12 cellular contexts compared by ENCODE assay signal in genomic region chr10:86945361-86946214, GRCh38. TPM values are rescaled to one million over a fixed set of nuclear protein-coding genes. Genes with fewer than 3 reads are reported as not detected.
DNase-seq lines count a peak whose midpoint lies in the region; ATAC-seq, FAIRE-seq and TF ChIP-seq lines count a peak whose summit lies in the region.
"Had no signal": no experiment of that assay in that cellular context is flagged by ENCODE, and none has a peak within 500 bp of the region (broad histone marks: within the 10 kb centered on the region; RNA-seq: fewer than 3 reads in every experiment).

No MANE protein-coding gene starts in this region.

- intact Hi-C loops in aorta (cut with DNase I), result no loop called here

- no peak for ATAC-seq in left lobe of liver
- peak; percentile 57 for ATAC-seq in aorta (ENCODE audit: low FRiP score)
- ATAC-seq in stimulated activated memory B cell treated with anti-CD40 and anti-IgM and Interleukin-4, amounts not matched to agents 10 μg/mL and 1 μg/mL and 100 μg/mL, for 72 hours, result no peak

- H3K27ac Mint-ChIP-seq in stimulated activated memory B cell treated with anti-CD40 and anti-IgM and Interleukin-4, amounts not matched to agents 10 μg/mL and 1 μg/mL and 100 μg/mL, for 72 hours, result no peak overlapping the region
- H3K27ac Mint-ChIP-seq: dendritic cell treated with granulocyte-macrophage colony-stimulating factor and Interleukin-4, amounts not matched to agents 40 ng/mL and 50 ng/mL, for 4 days had no signal

- H3K4me1 ChIP-seq in aorta (ENCODE audit: control insufficient read depth in 1 of 2, insufficient read depth in 2 of 2, low read length in 2 of 2), result peaks cover 0 to 2% of the 10 kb centered on the region in 2 donors

- TF ChIP-seq CTCF in brain microvascular endothelial cell (IDR thresholded peaks at IDR 0.05; ENCODE audit: low read depth, low read length, missing control alignments), result peak; percentile 57

- in situ Hi-C loops in brain microvascular endothelial cell (cut with HindIII; ENCODE audit: low pct_ligation_motif_present, low sequenced_read_pairs), result no loop called here
- in situ Hi-C loops in G401 (cut with HindIII; ENCODE audit: low sequenced_read_pairs), result no loop called here

- peak; percentile 44 for DNase-seq in activated CD8-positive, alpha-beta memory T cell treated with anti-CD3 and anti-CD28 coated beads for 24 hours
- no peak for DNase-seq in activated CD8-positive, alpha-beta memory T cell treated with anti-CD3 and anti-CD28 coated beads, Interleukin-2, amount 50 U/mL, for 4 hours
- no peak for DNase-seq in brain microvascular endothelial cell
- peak; percentile 42 for DNase-seq in left lobe of liver (ENCODE audit: low spot score)
- DNase-seq in aorta, result no peak
- DNase-seq in G401 (ENCODE audit: low spot score), result no peak
- no peak for DNase-seq in urothelium cell line (ENCODE audit: low spot score)
- DNase-seq: IMR-90, T1000 had no signal

- H3K36me3 ChIP-seq in brain microvascular endothelial cell (replicated peaks), result no peaks in the 10 kb centered on the region
- H3K36me3 ChIP-seq in aorta (ENCODE audit: control insufficient read depth in 1 of 2, insufficient read depth in 2 of 2, low read length in 1 of 2), result no peaks in the 10 kb centered on the region

- no peaks in the 10 kb centered on the region for H3K36me3 Mint-ChIP-seq in stimulated activated memory B cell treated with anti-CD40 and anti-IgM and Interleukin-4, amounts not matched to agents 10 μg/mL and 1 μg/mL and 100 μg/mL, for 72 hours

- H3K27me3 Mint-ChIP-seq in stimulated activated memory B cell treated with anti-CD40 and anti-IgM and Interleukin-4, amounts not matched to agents 10 μg/mL and 1 μg/mL and 100 μg/mL, for 72 hours, result peaks cover 21% of the 10 kb centered on the region

- no peak for FAIRE-seq in urothelium cell line (lab: Jason Lieb, UNC)

- H3K4me3 ChIP-seq in brain microvascular endothelial cell (ENCODE audit: low read depth, low read length), result no peak overlapping the region
- no peak overlapping the region for H3K4me3 ChIP-seq in aorta (ENCODE audit: low read length in 2 of 2)

- no peaks in the 10 kb centered on the region for H3K9me3 Mint-ChIP-seq in stimulated activated memory B cell treated with anti-CD40 and anti-IgM and Interleukin-4, amounts not matched to agents 10 μg/mL and 1 μg/mL and 100 μg/mL, for 72 hours
- H3K9me3 Mint-ChIP-seq: dendritic cell treated with granulocyte-macrophage colony-stimulating factor and Interleukin-4, amounts not matched to agents 40 ng/mL and 50 ng/mL, for 4 days had no signal

- no peaks in the 10 kb centered on the region for H3K4me1 Mint-ChIP-seq in stimulated activated memory B cell treated with anti-CD40 and anti-IgM and Interleukin-4, amounts not matched to agents 10 μg/mL and 1 μg/mL and 100 μg/mL, for 72 hours

- no peaks in the 10 kb centered on the region for H3K27me3 ChIP-seq in brain microvascular endothelial cell (replicated peaks)
- no peaks in the 10 kb centered on the region for H3K27me3 ChIP-seq in aorta (ENCODE audit: control insufficient read depth in 1 of 2, insufficient read depth in 2 of 2, low read length in 1 of 2)

- H3K4me3 Mint-ChIP-seq in stimulated activated memory B cell treated with anti-CD40 and anti-IgM and Interleukin-4, amounts not matched to agents 10 μg/mL and 1 μg/mL and 100 μg/mL, for 72 hours, result no peak overlapping the region
- H3K4me3 Mint-ChIP-seq: dendritic cell treated with granulocyte-macrophage colony-stimulating factor and Interleukin-4, amounts not matched to agents 40 ng/mL and 50 ng/mL, for 4 days had no signal

- H3K27ac ChIP-seq in brain microvascular endothelial cell (no peak overlapping the region), aorta (ENCODE audit: low read depth in 1 of 2, low read length in 2 of 2) (no peak overlapping the region)
- H3K27ac ChIP-seq: C4-2B had no signal

- H3K9me3 ChIP-seq in aorta (ENCODE audit: control insufficient read depth, low read length), result no peaks in the 10 kb centered on the region

- WGBS in aorta, 2 donors, result 26% methylated on average over 18 of the region's 18 CpGs

RNA-seq across cellular contexts. Expression of gene MMRN2, which starts 11.8 kb away (rescaled TPM):
- total RNA-seq in left lobe of liver (9.6 TPM), aorta (10 to 100 TPM; 50.5 to 85.6 TPM)
- 1 to 10 TPM in 1 of 2 donors, under 1 TPM in 1; 0.63 to 8.5 TPM for polyA plus RNA-seq in aorta
- 7.2 and 9.7 TPM in 2 replicates for total RNA-seq in G401 (2014; rRNA removed; shearing (Covaris generic))

RNA-seq across cellular contexts. Expression of gene SNCG, which starts 12.8 kb away (rescaled TPM):
- total RNA-seq in left lobe of liver (2.0 TPM), aorta (100 to 1,000 TPM in 1 of 2 donors, 10 to 100 TPM in 1; 70.0 to 123 TPM)
- polyA plus RNA-seq in aorta, result 100 to 1,000 TPM in 1 of 2 donors, 10 to 100 TPM in 1; 74.0 to 209 TPM
- total RNA-seq in G401 (2014; rRNA removed; shearing (Covaris generic)), result 53.5 and 71.1 TPM in 2 replicates

RNA-seq across cellular contexts. Expression of gene ADIRF, which starts 22.7 kb away (rescaled TPM):
- total RNA-seq in left lobe of liver (79.3 TPM), aorta (100 to 1,000 TPM; 520 to 688 TPM)
- 1,000 to 10,000 TPM in 1 of 2 donors, 100 to 1,000 TPM in 1; 715 to 1,837 TPM for polyA plus RNA-seq in aorta
- not detected in 2 replicates for total RNA-seq in G401 (2014; rRNA removed; shearing (Covaris generic))

Comparison
In these comparisons a context has a peak if more than half of its experiments do, and no peak if none do; other contexts are left out.
1. DNase-seq: peak in activated CD8-positive, alpha-beta memory T cell treated with anti-CD3 and anti-CD28 coated beads for 24 hours (single experiment) and left lobe of liver (single experiment); none in activated CD8-positive, alpha-beta memory T cell treated with anti-CD3 and anti-CD28 coated beads, Interleukin-2, amount 50 U/mL, for 4 hours (single experiment), brain microvascular endothelial cell (single experiment), aorta (0 of 2), G401 (single experiment) and urothelium cell line (single experiment).
2. RNA of gene SNCG, which starts 12.8 kb away (total RNA-seq): 70.0 to 123 TPM in aorta and 53.5 to 71.1 TPM in G401; 2.0 TPM in left lobe of liver (single experiment); every median in the first group is over 10 times any median in the second.
3. RNA of gene ADIRF, which starts 22.7 kb away (total RNA-seq): 520 to 688 TPM in aorta and 79.3 TPM in left lobe of liver (single experiment); not detected in G401; every median in the first group is over 10 times any median in the second.